Comparison of ENCODE assay signal across 24 cellular contexts in the genomic region with DNA sequence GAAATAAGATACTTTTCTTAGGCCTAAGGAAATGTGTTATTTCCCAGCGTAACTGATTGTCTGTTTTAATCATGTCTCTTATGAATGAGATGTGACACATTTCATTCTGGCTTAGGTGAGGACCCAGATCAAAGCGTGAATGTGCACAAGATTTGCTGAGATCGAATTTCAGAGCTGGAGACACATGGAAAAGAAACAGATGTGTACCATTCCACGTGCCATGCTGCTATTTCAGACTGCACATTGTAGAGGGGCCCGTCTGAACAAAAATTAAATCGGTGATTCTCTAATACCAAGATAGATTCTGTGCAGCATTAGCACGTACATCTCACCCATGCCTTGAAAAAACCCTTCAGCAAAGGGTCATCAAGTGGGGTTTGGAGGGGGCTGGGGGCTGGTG.
DNase-seq lines count a peak whose midpoint lies in the region; ATAC-seq and TF ChIP-seq lines count a peak whose summit lies in the region.
"Had no signal": no experiment of that assay in that cellular context is flagged by ENCODE, and none has a peak within 500 bp of the region (broad histone marks: within the 10 kb centered on the region; RNA-seq: fewer than 3 reads in every experiment).

No MANE protein-coding gene starts in this region.

- H3K27me3 Mint-ChIP-seq in WTC11 (ENCODE audit: low read depth): no peaks in the 10 kb centered on the region
- H3K27me3 Mint-ChIP-seq in endodermal cell (ENCODE audit: insufficient read depth): no peaks in the 10 kb centered on the region
- H3K27me3 Mint-ChIP-seq: CD4-positive, CD25-positive, alpha-beta regulatory T cell had no signal

- intact Hi-C loops in right cardiac atrium (cut with DNase I): no loop called here

- H3K4me1 ChIP-seq in cardiac muscle cell (ENCODE audit: low read depth) (peaks cover 6% of the 10 kb centered on the region), right cardiac atrium (ENCODE audit: control insufficient read depth, insufficient read depth, low read length) (no peaks in the 10 kb centered on the region), endodermal cell (ENCODE audit: control insufficient read depth, insufficient read depth, low read length) (peaks cover 5% of the 10 kb centered on the region)
- H3K4me1 ChIP-seq: BE2C, BLaER1 had no signal

- peak overlapping the region; percentile 74 for H3K27ac Mint-ChIP-seq in WTC11
- H3K27ac Mint-ChIP-seq in endodermal cell: peak overlapping the region; percentile 38
- H3K27ac Mint-ChIP-seq: CD14-positive monocyte; CD4-positive, alpha-beta memory T cell; CD4-positive, CD25-positive, alpha-beta regulatory T cell had no signal

- H3K4me1 Mint-ChIP-seq in WTC11 (peaks cover 21% of the 10 kb centered on the region), endodermal cell (peaks cover 15% of the 10 kb centered on the region)
- H3K4me1 Mint-ChIP-seq: CD14-positive monocyte; CD4-positive, alpha-beta memory T cell; CD4-positive, CD25-positive, alpha-beta regulatory T cell; CD8-positive, alpha-beta memory T cell had no signal

- no peak overlapping the region for H3K9ac ChIP-seq in endodermal cell (ENCODE audit: extremely low read depth, low read length, poor library complexity, severe bottlenecking)
- H3K9ac ChIP-seq: BLaER1 had no signal

- H3K9me3 Mint-ChIP-seq in WTC11: peaks cover 35% of the 10 kb centered on the region
- H3K9me3 Mint-ChIP-seq in endodermal cell: peaks cover 24% of the 10 kb centered on the region

- no peak overlapping the region for H3K4me3 Mint-ChIP-seq in WTC11
- no peak overlapping the region for H3K4me3 Mint-ChIP-seq in endodermal cell
- H3K4me3 Mint-ChIP-seq: CD14-positive monocyte; CD4-positive, alpha-beta memory T cell; CD4-positive, CD25-positive, alpha-beta regulatory T cell; CD8-positive, alpha-beta memory T cell had no signal

- ATAC-seq in right cardiac atrium: no peak
- no peak for ATAC-seq in WTC11
- ATAC-seq: GM12878 had no signal

- DNase-seq in cardiac muscle cell (ENCODE audit: low read depth in 1 of 2, low spot score in 1 of 2) (peak in 1 of 2 donors; percentile 13), right cardiac atrium (no peak), WTC11 (ENCODE audit: low spot score) (no peak), endodermal cell (peak; percentile 19), NCI-H82 (lab: John Stamatoyannopoulos, UW) (no peak), NCI-H774 (lab: John Stamatoyannopoulos, UW) (no peak)
- DNase-seq: 8988T; ACHN; BE2C; C1 segment of cervical spinal cord; CD4-positive, alpha-beta memory T cell; CD4-positive, CD25-positive, alpha-beta regulatory T cell; CD8-positive, alpha-beta memory T cell; COR-L47; DMS 273 treated with DMSO at 0.1 percent for 48 hours; DMS153; DMS53; DMS79; DND-41; EL; GDM1 had no signal

- TF ChIP-seq CTCF in cardiac muscle cell (IDR thresholded peaks at IDR 0.05; ENCODE audit: low read depth, low read length) (no peak), WTC11 (IDR thresholded peaks at IDR 0.05) (no peak), endodermal cell (conservative IDR thresholded peaks at IDR 0.05) (no peak)

- H3K27me3 ChIP-seq in cardiac muscle cell (no peaks in the 10 kb centered on the region), right cardiac atrium (ENCODE audit: control insufficient read depth, insufficient read depth) (no peaks in the 10 kb centered on the region), endodermal cell (ENCODE audit: control insufficient read depth, insufficient read depth, low read length, poor library complexity, severe bottlenecking) (no peaks in the 10 kb centered on the region)
- H3K27me3 ChIP-seq: BE2C, BLaER1 had no signal

- H3K9me3 ChIP-seq in cardiac muscle cell (ENCODE audit: low read depth): no peaks in the 10 kb centered on the region
- H3K9me3 ChIP-seq in right cardiac atrium (ENCODE audit: control insufficient read depth, low read length): no peaks in the 10 kb centered on the region
- peaks cover 26% of the 10 kb centered on the region for H3K9me3 ChIP-seq in endodermal cell (ENCODE audit: control insufficient read depth, low read length)
- H3K9me3 ChIP-seq: BE2C had no signal

- no peaks in the 10 kb centered on the region for H3K36me3 ChIP-seq in cardiac muscle cell
- H3K36me3 ChIP-seq in endodermal cell (ENCODE audit: control insufficient read depth, insufficient read depth, low read length): no peaks in the 10 kb centered on the region
- H3K36me3 ChIP-seq: BE2C, BLaER1 had no signal

- CTCF ChIA-PET in WTC11 (lab: Charles Lee): interaction anchor here (1.2 to 3.2 kb wide), 2 partner anchors 22 to 24 kb away, joined by 5 to 15 read pairs; no protein-coding TSS in a partner anchor

- H3K36me3 Mint-ChIP-seq in WTC11 (peaks cover 43% of the 10 kb centered on the region), endodermal cell (ENCODE audit: low read depth) (peaks cover 12% of the 10 kb centered on the region)
- H3K36me3 Mint-ChIP-seq: CD14-positive monocyte; CD4-positive, alpha-beta memory T cell; CD4-positive, CD25-positive, alpha-beta regulatory T cell; CD8-positive, alpha-beta memory T cell had no signal

- peak overlapping the region; percentile 27 for H3K27ac ChIP-seq in cardiac muscle cell
- no peak overlapping the region for H3K27ac ChIP-seq in right cardiac atrium (ENCODE audit: low read length)
- H3K27ac ChIP-seq in endodermal cell (ENCODE audit: low read depth, low read length): no peak overlapping the region
- H3K27ac ChIP-seq: BLaER1 had no signal

- H3K4me3 ChIP-seq in cardiac muscle cell (no peak overlapping the region), right cardiac atrium (ENCODE audit: low read length) (no peak overlapping the region), endodermal cell (ENCODE audit: low read length) (no peak overlapping the region)
- H3K4me3 ChIP-seq: BLaER1, GM12878 had no signal

- 41% methylated on average over 7 of the region's 7 CpGs for WGBS in right cardiac atrium
- WGBS in endodermal cell (ENCODE audit: insufficient coverage in 1 of 2, insufficient read length in 1 of 2), 2 experiments: 95 to 96% methylated on average over 4 to 7 of the region's 7 CpGs

- POLR2A ChIA-PET in WTC11 (lab: Charles Lee): no interaction called here

TF ChIP-seq in WTC11, 78 proteins besides CTCF, POLR2A, EP300 and RAD21 (continues in another document):
- no peak for TF ChIP-seq RORB (CRISPR knock-in tag; IDR thresholded peaks at IDR 0.05)
- no peak for TF ChIP-seq NR3C1 (CRISPR knock-in tag; conservative IDR thresholded peaks at IDR 0.05; ENCODE audit: low read depth)
- no peak for TF ChIP-seq OVOL2 (CRISPR knock-in tag; IDR thresholded peaks at IDR 0.05; ENCODE audit: borderline replicate concordance)
- no peak for TF ChIP-seq ARID4B (CRISPR knock-in tag; IDR thresholded peaks at IDR 0.05; ENCODE audit: borderline replicate concordance)
- TF ChIP-seq E2F1 (CRISPR knock-in tag; IDR thresholded peaks at IDR 0.05): no peak
- no peak for TF ChIP-seq ZNF423 (CRISPR knock-in tag; IDR thresholded peaks at IDR 0.05)
- no peak for TF ChIP-seq ZNF317 (CRISPR knock-in tag; IDR thresholded peaks at IDR 0.05; ENCODE audit: borderline replicate concordance, low read depth)
- no peak for TF ChIP-seq FOXP1 (CRISPR knock-in tag; IDR thresholded peaks at IDR 0.05; ENCODE audit: borderline replicate concordance)
- TF ChIP-seq KAT7 (CRISPR knock-in tag; IDR thresholded peaks at IDR 0.05; ENCODE audit: borderline replicate concordance): no peak
- TF ChIP-seq GABPB1 (CRISPR knock-in tag; IDR thresholded peaks at IDR 0.05): no peak
